ENCODE assay signal across 17 cellular contexts in genomic region chr20:51392625-51393186, GRCh38.
"Had no signal": no experiment of that assay in that cellular context is flagged by ENCODE, and none has a peak within 500 bp of the region (broad histone marks: within the 10 kb centered on the region; RNA-seq: fewer than 3 reads in every experiment).

No MANE protein-coding gene starts in this region.

- H3K27me3 ChIP-seq: upper lobe of left lung had no signal

- H3K27ac ChIP-seq: foreskin keratinocyte had no signal

- H3K4me3 ChIP-seq: lung, upper lobe of left lung had no signal

- H3K9me3 ChIP-seq: thoracic aorta, upper lobe of left lung had no signal

- H3K4me3 Mint-ChIP-seq: activated naive CD8-positive, alpha-beta T cell treated with anti-CD3 and anti-CD28 coated beads for 36 hours; activated T-helper 17 cell treated with anti-CD3 and anti-CD28 coated beads, Interleukin-2, amount 50 U/mL, for 72 hours; endodermal cell; nephron; T-helper 1 cell treated with Interleukin-12 subunit alpha and Interleukin-12 subunit beta and Interleukin-4 antibody, amounts not matched to agents 30 μg/mL and 1 μg/mL, for 36 hours had no signal

- ATAC-seq: activated T-helper 17 cell treated with anti-CD3 and anti-CD28 coated beads, Interleukin-2, amount 50 U/mL, for 72 hours; foreskin keratinocyte had no signal

- H3K27ac Mint-ChIP-seq: activated naive CD8-positive, alpha-beta T cell treated with anti-CD3 and anti-CD28 coated beads for 36 hours; activated T-helper 17 cell treated with anti-CD3 and anti-CD28 coated beads, Interleukin-2, amount 50 U/mL, for 72 hours; endodermal cell; nephron; T-helper 1 cell treated with Interleukin-12 subunit alpha and Interleukin-12 subunit beta and Interleukin-4 antibody, amounts not matched to agents 30 μg/mL and 1 μg/mL, for 36 hours had no signal

- H3K36me3 ChIP-seq: thoracic aorta, upper lobe of left lung had no signal

- H3K9me3 Mint-ChIP-seq: activated naive CD8-positive, alpha-beta T cell treated with anti-CD3 and anti-CD28 coated beads for 36 hours; activated T-helper 17 cell treated with anti-CD3 and anti-CD28 coated beads, Interleukin-2, amount 50 U/mL, for 72 hours; endodermal cell; nephron; T-helper 1 cell treated with Interleukin-12 subunit alpha and Interleukin-12 subunit beta and Interleukin-4 antibody, amounts not matched to agents 30 μg/mL and 1 μg/mL, for 36 hours had no signal

- H3K27me3 Mint-ChIP-seq: activated naive CD8-positive, alpha-beta T cell treated with anti-CD3 and anti-CD28 coated beads for 36 hours; activated T-helper 17 cell treated with anti-CD3 and anti-CD28 coated beads, Interleukin-2, amount 50 U/mL, for 72 hours had no signal

- DNase-seq: activated CD4-positive, CD25-positive, alpha-beta regulatory T cell treated with anti-CD3 and anti-CD28 coated beads, Interleukin-2, amount 50 U/mL, for 72 hours; activated naive CD4-positive, alpha-beta T cell; activated naive CD8-positive, alpha-beta T cell treated with anti-CD3 and anti-CD28 coated beads for 36 hours; activated T-cell treated with anti-CD3 and anti-CD28 coated beads for 4 hours; amniotic stem cell; foreskin keratinocyte; hippocampal formation; islet precursor cell; retina; stimulated activated CD4-positive, alpha-beta T cell treated with anti-CD3 and anti-CD28 coated beads, Interleukin-1b, Interleukin-23, amount 100 ng/mL, for 48 hours; upper lobe of left lung had no signal
